In the genomic region with DNA sequence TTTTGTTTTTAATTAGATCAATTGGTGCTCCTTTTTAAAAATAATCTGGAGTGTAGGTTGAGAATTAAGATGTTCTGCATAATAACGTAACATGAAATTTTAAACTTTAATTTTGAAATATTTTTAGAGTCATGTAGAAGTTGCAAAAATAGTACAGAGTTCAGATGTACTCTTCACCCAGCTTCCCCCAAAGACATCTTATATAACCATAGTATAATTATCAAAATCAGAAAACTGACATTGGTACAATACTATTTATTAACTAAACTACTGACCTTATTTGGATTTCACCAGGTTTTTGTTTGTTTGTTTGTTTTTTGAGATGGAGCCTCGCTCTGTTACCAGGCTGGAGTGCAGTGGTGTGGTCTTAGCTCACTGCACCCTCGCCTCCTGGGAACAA, we compare ENCODE assay signal across 7 cellular contexts.
"Had no signal": no experiment of that assay in that cellular context is flagged by ENCODE, and none has a peak within 500 bp of the region (broad histone marks: within the 10 kb centered on the region; RNA-seq: fewer than 3 reads in every experiment).

No MANE protein-coding gene starts in this region.

- H3K4me2 ChIP-seq: GM23338 had no signal

- H2AFZ ChIP-seq: GM23338 had no signal

- H3K4me3 Mint-ChIP-seq: GM23338, H9, HFFc6 had no signal

- ATAC-seq: GM23338, K562 had no signal

- DNase-seq: H9, HCEC 1CT, HFFc6, IMR-90, KG1 had no signal

- H3K4me1 Mint-ChIP-seq: GM23338, H9 had no signal

- H3K4me3 ChIP-seq: GM23338, K562 had no signal

- H3K27ac Mint-ChIP-seq: GM23338, H9, HFFc6 had no signal

- H3K9me3 Mint-ChIP-seq: GM23338, HFFc6 had no signal
